In genomic region chr16:89174877-89175276, GRCh38 we compare ENCODE assay signal across 1 cellular context.
TF ChIP-seq lines count a peak whose summit lies in the region.

No MANE protein-coding gene starts in this region.

TF ChIP-seq in H1, 55 proteins besides CTCF, POLR2A, EP300 and RAD21:
- TF ChIP-seq USF2 (IDR thresholded peaks at IDR 0.05; ENCODE audit: low read length): no peak
- no peak for TF ChIP-seq ASH2L (IDR thresholded peaks at IDR 0.05; ENCODE audit: low read length)
- no peak for TF ChIP-seq JUN (IDR thresholded peaks at IDR 0.05; ENCODE audit: low read depth, low read length)
- no peak for TF ChIP-seq CTBP2 (IDR thresholded peaks at IDR 0.05; ENCODE audit: borderline replicate concordance, insufficient read depth, insufficient read length, low read length)
- no peak for TF ChIP-seq FOSL1 (IDR thresholded peaks at IDR 0.05; ENCODE audit: insufficient read depth, low read depth, low read length)
- TF ChIP-seq SAP30 (IDR thresholded peaks at IDR 0.05; ENCODE audit: insufficient read depth, insufficient replicate concordance, low read length): no peak
- no peak for TF ChIP-seq TAF7 (optimal IDR thresholded peaks at IDR 0.05; ENCODE audit: borderline replicate concordance, low read depth, low read length)
- TF ChIP-seq SRF (IDR thresholded peaks at IDR 0.05; ENCODE audit: low read depth, low read length): no peak
- TF ChIP-seq TAF1 (IDR thresholded peaks at IDR 0.05; ENCODE audit: low read depth, low read length): no peak
